ENCODE assay signal across 27 cellular contexts in genomic region chr6:39391182-39391581, GRCh38.
"Had no signal": no experiment of that assay in that cellular context is flagged by ENCODE, and none has a peak within 500 bp of the region (broad histone marks: within the 10 kb centered on the region; RNA-seq: fewer than 3 reads in every experiment).

No MANE protein-coding gene starts in this region.

- H3K4me1 ChIP-seq: left ventricle myocardium inferior, right atrium auricular region, right lobe of liver, tibial nerve, uterus had no signal

- H3K36me3 ChIP-seq: left ventricle myocardium inferior, neural progenitor cell, ovary, right atrium auricular region, right lobe of liver, tibial nerve, uterus had no signal

- DNase-seq: hypothalamus; immature natural killer cell; kidney; left ventricle myocardium inferior; mesendoderm; naive B cell; natural killer cell; nephron progenitor cell; ovary; right lobe of liver; stimulated activated CD4-positive, alpha-beta T cell treated with anti-CD3 and anti-CD28 coated beads, Interleukin-1b, Interleukin-23, amount 100 ng/mL, for 48 hours; stimulated activated CD4-positive, alpha-beta T cell treated with anti-CD3 and anti-CD28 coated beads, Interleukin-2, amount 100 ng/mL, for 48 hours; stimulated activated CD4-positive, alpha-beta T cell treated with anti-CD3 and anti-CD28 coated beads, Interleukin-4, amount 100 ng/mL, for 4 hours; stimulated activated CD8-positive, alpha-beta memory T cell treated with anti-CD3 and anti-CD28 coated beads, Interleukin-4, amount 100 ng/mL, for 48 hours; stimulated activated naive CD4-positive, alpha-beta T cell treated with Interleukin-2 at 50 U/mL for 16 hours; stimulated activated naive CD8-positive, alpha-beta T cell treated with anti-CD3 and anti-CD28 coated beads, Interleukin-15, amount 100 ng/mL, for 72 hours; substantia nigra; uterus had no signal

- H3K4me3 Mint-ChIP-seq: immature natural killer cell; mesothelial cell of epicardium; naive B cell; natural killer cell; nephron progenitor cell; neural progenitor cell; stimulated activated memory B cell treated with anti-CD40 and anti-IgM and Interleukin-4, amounts not matched to agents 10 μg/mL and 1 μg/mL and 100 μg/mL, for 72 hours; stimulated activated naive CD8-positive, alpha-beta T cell treated with anti-CD3 and anti-CD28 coated beads, Interleukin-15, amount 100 ng/mL, for 72 hours; type B pancreatic cell had no signal

- H3K4me1 Mint-ChIP-seq: immature natural killer cell; natural killer cell; neural progenitor cell; stimulated activated naive CD8-positive, alpha-beta T cell treated with anti-CD3 and anti-CD28 coated beads, Interleukin-15, amount 100 ng/mL, for 72 hours had no signal

- H3K4me3 ChIP-seq: left ventricle myocardium inferior, lung, neural progenitor cell, ovary, right atrium auricular region, right lobe of liver, smooth muscle cell, tibial nerve, uterus had no signal

- H3K27ac Mint-ChIP-seq: immature natural killer cell; mesothelial cell of epicardium; naive B cell; natural killer cell; nephron progenitor cell; neural progenitor cell; progenitor cell of endocrine pancreas; stimulated activated naive CD8-positive, alpha-beta T cell treated with anti-CD3 and anti-CD28 coated beads, Interleukin-15, amount 100 ng/mL, for 72 hours; type B pancreatic cell had no signal

- H3K9ac ChIP-seq: neural progenitor cell had no signal

- H3K27ac ChIP-seq: left ventricle myocardium inferior, neural progenitor cell, ovary, right atrium auricular region, right lobe of liver, tibial nerve, uterus had no signal

- H3K9me3 Mint-ChIP-seq: immature natural killer cell; mesothelial cell of epicardium; naive B cell; natural killer cell; nephron progenitor cell; neural progenitor cell; stimulated activated naive CD8-positive, alpha-beta T cell treated with anti-CD3 and anti-CD28 coated beads, Interleukin-15, amount 100 ng/mL, for 72 hours; type B pancreatic cell had no signal

- H3K27me3 ChIP-seq: neural progenitor cell, ovary, right atrium auricular region, right lobe of liver, tibial nerve, uterus had no signal

- H3K9me3 ChIP-seq: left ventricle myocardium inferior, ovary, right atrium auricular region, right lobe of liver, tibial nerve, uterus had no signal

- H2AFZ ChIP-seq: neural progenitor cell had no signal

- H3K4me2 ChIP-seq: neural progenitor cell, smooth muscle cell had no signal

- H3K36me3 Mint-ChIP-seq: immature natural killer cell, mesothelial cell of epicardium, naive B cell, natural killer cell, neural progenitor cell, type B pancreatic cell had no signal
